In the genomic region with DNA sequence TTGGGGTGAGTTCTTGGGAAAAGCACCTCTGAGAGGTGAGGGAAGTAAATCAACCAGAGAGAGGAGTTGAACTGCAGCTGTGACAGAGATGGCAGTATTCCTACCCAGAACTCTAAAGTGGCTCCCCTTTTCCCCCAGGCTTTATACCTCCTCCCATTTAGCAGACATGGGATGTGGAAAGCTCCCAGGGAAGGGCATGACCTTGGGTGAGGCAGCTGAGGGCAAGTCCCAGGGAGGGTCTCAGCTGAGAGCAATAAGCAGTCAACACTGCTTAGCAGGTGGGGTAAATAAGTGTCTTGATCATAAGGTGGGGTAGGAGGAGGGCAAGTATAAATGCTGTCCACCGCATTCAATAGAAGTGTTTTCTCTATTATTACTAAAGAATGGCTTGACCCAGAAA, we compare ENCODE assay signal across 14 cellular contexts.
DNase-seq lines count a peak whose midpoint lies in the region; ATAC-seq and TF ChIP-seq lines count a peak whose summit lies in the region.
"Had no signal": no experiment of that assay in that cellular context is flagged by ENCODE, and none has a peak within 500 bp of the region (broad histone marks: within the 10 kb centered on the region; RNA-seq: fewer than 3 reads in every experiment).

No MANE protein-coding gene starts in this region.

- peaks cover 0 to 35% (median 2%) of the 10 kb centered on the region in 4 donors for H3K4me1 ChIP-seq in right lobe of liver

- H3K27ac ChIP-seq in caudate nucleus (ENCODE audit: low read depth, low read length) (peak overlapping the region; percentile 98), right lobe of liver (peak overlapping the region in 2 of 3 donors; percentile 6 to 59), skin epidermis (peak overlapping the region in 18 of 21 experiments; percentile 1 to 80 (median 68))
- H3K27ac ChIP-seq: BLaER1 treated with 17β-estradiol and CSF1 and Interleukin-3, amounts not matched to agents 10 nM and 100 nM had no signal

- no peak for TF ChIP-seq CTCF in right lobe of liver (IDR thresholded peaks at IDR 0.05)

- intact Hi-C loops in right lobe of liver (cut with DNase I) = no loop called here

- H3K9me3 ChIP-seq in right lobe of liver = no peaks in the 10 kb centered on the region
- H3K9me3 ChIP-seq: BLaER1 treated with 17β-estradiol and CSF1 and Interleukin-3, amounts not matched to agents 10 nM and 100 nM had no signal

- H3K4me3 ChIP-seq in right lobe of liver = no peak overlapping the region
- H3K4me3 ChIP-seq in skin epidermis = no peak overlapping the region
- H3K4me3 ChIP-seq: BLaER1 treated with 17β-estradiol and CSF1 and Interleukin-3, amounts not matched to agents 10 nM and 100 nM had no signal

- H3K36me3 ChIP-seq in right lobe of liver = no peaks in the 10 kb centered on the region
- H3K36me3 ChIP-seq: BLaER1 treated with 17β-estradiol and CSF1 and Interleukin-3, amounts not matched to agents 10 nM and 100 nM had no signal

- ATAC-seq in right lobe of liver = no peak
- ATAC-seq: activated CD4-positive, CD25-positive, alpha-beta regulatory T cell treated with anti-CD3 and anti-CD28 coated beads, Interleukin-2, amount 50 U/mL, for 24 hours; naive thymus-derived CD8-positive, alpha-beta T cell had no signal

- WGBS in right lobe of liver (ENCODE audit: insufficient coverage, low coverage, low lambda C conversion rate, missing lambda C conversion rate) = 88% methylated on average over 1 of the region's 1 CpG

- peak; percentile 24 for DNase-seq in LHCN-M2 (ENCODE audit: low read depth)
- DNase-seq in caudate nucleus (lab: John Stamatoyannopoulos, UW) = no peak
- no peak for DNase-seq in right lobe of liver
- no peak for DNase-seq in NCI-H1436 treated with DMSO at 0.1 percent for 48 hours (lab: John Stamatoyannopoulos, UW)
- DNase-seq in Ammon's horn (ENCODE audit: low spot score) = no peak
- no peak for DNase-seq in stimulated activated naive CD4-positive, alpha-beta T cell (lab: John Stamatoyannopoulos, UW)
- DNase-seq in iPS-NIHi7 (ENCODE audit: extremely low spot score) = no peak
- DNase-seq: activated T-cell treated with anti-CD3 and anti-CD28 coated beads, Interleukin-2, amount 50 U/mL, for 24 hours; naive thymus-derived CD8-positive, alpha-beta T cell; NK-92 treated with Interleukin-12 subunit alpha and Interleukin-12 subunit beta, amount 100 ng/mL, for 24 hours; stimulated activated CD4-positive, alpha-beta T cell treated with anti-CD3 and anti-CD28 coated beads, Interleukin-15, amount 100 ng/mL, for 24 hours had no signal

- TF ChIP-seq POLR2A in right lobe of liver (IDR thresholded peaks at IDR 0.05) = no peak

- no peaks in the 10 kb centered on the region for H3K27me3 ChIP-seq in right lobe of liver
- H3K27me3 ChIP-seq: BLaER1 treated with 17β-estradiol and CSF1 and Interleukin-3, amounts not matched to agents 10 nM and 100 nM had no signal

Comparison
In these comparisons a context has a peak if more than half of its experiments do, and no peak if none do; other contexts are left out.
1. H3K27ac ChIP-seq: peak in every context shown above with its lines; median percentile 98 in caudate nucleus; 68 in skin epidermis; 32 in right lobe of liver.